In the genomic region with DNA sequence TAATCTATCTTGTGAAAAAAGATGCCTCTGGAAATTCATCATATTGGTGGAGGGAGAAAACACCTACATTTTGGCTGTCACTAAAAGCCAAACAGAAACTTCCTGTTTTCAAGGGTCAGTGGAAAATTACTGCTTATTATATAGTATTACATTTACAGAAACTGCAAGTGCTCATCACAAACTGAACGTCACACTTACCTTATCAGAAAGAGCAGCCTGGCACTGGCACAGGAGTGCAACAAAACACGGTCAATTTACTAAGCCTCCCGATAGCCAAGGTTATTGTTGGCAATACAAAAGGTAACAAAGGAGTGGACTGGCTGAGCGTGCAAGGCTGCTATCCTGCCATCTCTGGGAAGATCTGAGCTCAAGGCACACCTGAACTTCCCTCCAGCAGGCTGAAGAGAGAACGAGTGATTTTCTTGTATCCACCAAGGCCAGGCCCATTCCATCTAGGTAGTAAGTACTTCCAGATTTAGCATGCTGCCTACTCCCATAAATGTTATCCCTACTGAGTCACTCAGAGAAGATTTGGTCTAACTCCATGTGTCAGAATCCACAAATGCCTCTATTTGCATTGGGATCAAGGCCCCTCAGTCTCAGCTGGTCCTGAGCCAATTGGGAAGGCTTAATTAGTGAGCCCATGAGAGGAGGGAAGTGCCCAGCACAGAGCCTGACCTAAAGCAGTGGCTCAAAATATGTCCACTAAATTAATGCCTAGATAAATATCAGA, we compare ENCODE assay signal across 14 cellular contexts.
DNase-seq lines count a peak whose midpoint lies in the region; ATAC-seq and TF ChIP-seq lines count a peak whose summit lies in the region.
"Had no signal": no experiment of that assay in that cellular context is flagged by ENCODE, and none has a peak within 500 bp of the region (broad histone marks: within the 10 kb centered on the region; RNA-seq: fewer than 3 reads in every experiment).

No MANE protein-coding gene starts in this region.

- WGBS in heart right ventricle, 2 donors = 59 to 67% methylated on average over 5 of the region's 5 CpGs

- H3K27me3 ChIP-seq in heart right ventricle (no peaks in the 10 kb centered on the region), WERI-Rb-1 (ENCODE audit: insufficient read depth, low read depth, severe bottlenecking) (no peaks in the 10 kb centered on the region)
- H3K27me3 ChIP-seq: BLaER1 had no signal

- peak overlapping the region; percentile 76 for H3K27ac Mint-ChIP-seq in stimulated activated naive B cell treated with anti-CD40 and anti-IgM and Interleukin-4, amounts not matched to agents 10 μg/mL and 1 μg/mL and 100 μg/mL, for 72 hours
- H3K27ac Mint-ChIP-seq: T-helper 17 cell had no signal

- no peaks in the 10 kb centered on the region for H3K27me3 Mint-ChIP-seq in stimulated activated naive B cell treated with anti-CD40 and anti-IgM and Interleukin-4, amounts not matched to agents 10 μg/mL and 1 μg/mL and 100 μg/mL, for 72 hours
- H3K27me3 Mint-ChIP-seq: T-helper 17 cell had no signal

- intact Hi-C loops in heart right ventricle (cut with DNase I) = no loop called here
- intact Hi-C loops in Right ventricle myocardium inferior (cut with DNase I) = no loop called here

- H3K4me3 ChIP-seq in heart right ventricle = no peak overlapping the region
- H3K4me3 ChIP-seq in WERI-Rb-1 (ENCODE audit: low read depth, low read length) = no peak overlapping the region
- H3K4me3 ChIP-seq: BLaER1, lung, psoas muscle had no signal

- H3K9me3 Mint-ChIP-seq in stimulated activated naive B cell treated with anti-CD40 and anti-IgM and Interleukin-4, amounts not matched to agents 10 μg/mL and 1 μg/mL and 100 μg/mL, for 72 hours = no peaks in the 10 kb centered on the region

- H3K36me3 ChIP-seq in heart right ventricle = no peaks in the 10 kb centered on the region
- no peaks in the 10 kb centered on the region for H3K36me3 ChIP-seq in WERI-Rb-1
- H3K36me3 ChIP-seq: BLaER1 had no signal

- H3K4me1 ChIP-seq in heart right ventricle = peaks cover 0 to 16% (median 8%) of the 10 kb centered on the region in 9 donors
- H3K4me1 ChIP-seq: BLaER1, psoas muscle had no signal

- H3K27ac ChIP-seq in heart right ventricle = no peak overlapping the region
- H3K27ac ChIP-seq in WERI-Rb-1 = no peak overlapping the region
- H3K27ac ChIP-seq: BLaER1, psoas muscle had no signal

- peaks cover 10 to 25% of the 10 kb centered on the region in 2 donors for H3K4me1 Mint-ChIP-seq in stimulated activated naive B cell treated with anti-CD40 and anti-IgM and Interleukin-4, amounts not matched to agents 10 μg/mL and 1 μg/mL and 100 μg/mL, for 72 hours

- DNase-seq in heart right ventricle = no peak
- DNase-seq in Right ventricle myocardium inferior (ENCODE audit: missing footprints) = no peak
- DNase-seq in NCI-H748 treated with DMSO at 0.1 percent for 48 hours (lab: John Stamatoyannopoulos, UW) = peak; percentile 70
- peak; percentile 16 for DNase-seq in dermis blood vessel endothelial cell
- no peak for DNase-seq in stimulated activated naive B cell treated with anti-CD40 and anti-IgM and Interleukin-4, amounts not matched to agents 10 μg/mL and 1 μg/mL and 100 μg/mL, for 72 hours
- no peak for DNase-seq in WERI-Rb-1
- DNase-seq: erythroblast, NCI-H446 treated with DMSO at 0.1 percent for 48 hours, psoas muscle, T-helper 17 cell had no signal

- peak overlapping the region in 1 of 2 donors; percentile 9 for H3K4me3 Mint-ChIP-seq in stimulated activated naive B cell treated with anti-CD40 and anti-IgM and Interleukin-4, amounts not matched to agents 10 μg/mL and 1 μg/mL and 100 μg/mL, for 72 hours
- H3K4me3 Mint-ChIP-seq: T-helper 17 cell had no signal

- no peak for TF ChIP-seq CTCF in heart right ventricle (IDR thresholded peaks at IDR 0.05)
- no peak for TF ChIP-seq CTCF in WERI-Rb-1 (IDR thresholded peaks at IDR 0.05; ENCODE audit: low read depth, low read length)

- H3K9me3 ChIP-seq in heart right ventricle = no peaks in the 10 kb centered on the region
- H3K9me3 ChIP-seq in WERI-Rb-1 (ENCODE audit: severe bottlenecking) = no peaks in the 10 kb centered on the region
- H3K9me3 ChIP-seq: BLaER1, psoas muscle had no signal

- H3K36me3 Mint-ChIP-seq in stimulated activated naive B cell treated with anti-CD40 and anti-IgM and Interleukin-4, amounts not matched to agents 10 μg/mL and 1 μg/mL and 100 μg/mL, for 72 hours = peaks cover 4 to 6% of the 10 kb centered on the region in 2 donors

- ATAC-seq in heart right ventricle (peak in 5 of 8 donors; percentile 35 to 74 (median 65)), Right ventricle myocardium inferior (no peak), GM19395 (IDR thresholded peaks at IDR 0.05; ENCODE audit: unreplicated experiment) (no peak), GM21515 (IDR thresholded peaks at IDR 0.05; ENCODE audit: unreplicated experiment) (no peak)
- peak; percentile 49 to 68 for ATAC-seq in stimulated activated naive B cell treated with anti-CD40 and anti-IgM and Interleukin-4, amounts not matched to agents 10 μg/mL and 1 μg/mL and 100 μg/mL, for 72 hours (replicated peaks)
- ATAC-seq: T-helper 17 cell had no signal

Comparison
In these comparisons a context has a peak if more than half of its experiments do, and no peak if none do; other contexts are left out.
1. ATAC-seq: peak in heart right ventricle (5 of 8) and stimulated activated naive B cell treated with anti-CD40 and anti-IgM and Interleukin-4, amounts not matched to agents 10 μg/mL and 1 μg/mL and 100 μg/mL, for 72 hours (2 of 2); none in Right ventricle myocardium inferior (single experiment), GM19395 (single experiment) and GM21515 (single experiment).
2. DNase-seq: peak in NCI-H748 treated with DMSO at 0.1 percent for 48 hours (single experiment) and dermis blood vessel endothelial cell (single experiment); none in heart right ventricle (0 of 2), Right ventricle myocardium inferior (single experiment), stimulated activated naive B cell treated with anti-CD40 and anti-IgM and Interleukin-4, amounts not matched to agents 10 μg/mL and 1 μg/mL and 100 μg/mL, for 72 hours (single experiment) and WERI-Rb-1 (single experiment).